23 cellular contexts compared by ENCODE assay signal in the genomic region with DNA sequence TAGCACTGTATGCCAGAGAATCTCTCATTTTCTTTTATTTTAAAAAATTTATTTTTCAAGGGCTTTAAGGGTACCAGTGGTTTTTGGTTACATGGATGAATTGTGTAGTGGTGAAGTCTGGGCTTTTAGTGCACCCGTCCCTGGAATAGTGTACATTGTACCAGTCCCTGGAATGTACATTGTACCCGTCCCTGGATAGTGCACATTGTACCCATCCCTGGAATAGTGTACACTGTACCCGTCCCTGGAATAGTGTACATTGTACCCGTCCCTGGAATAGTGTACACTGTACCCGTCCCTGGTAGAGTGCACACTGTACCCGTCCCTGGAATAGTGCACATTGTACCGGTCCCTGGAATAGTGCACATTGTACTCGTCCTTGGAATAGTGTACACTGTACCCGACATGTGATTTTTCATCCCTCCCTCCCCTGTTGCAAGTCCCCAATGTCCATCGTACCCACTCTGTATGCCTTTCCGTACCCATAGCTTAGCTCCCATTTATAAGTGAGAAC. TPM values are rescaled to one million over a fixed set of nuclear protein-coding genes. Genes with fewer than 3 reads are reported as not detected.
"Had no signal": no experiment of that assay in that cellular context is flagged by ENCODE, and none has a peak within 500 bp of the region (broad histone marks: within the 10 kb centered on the region; RNA-seq: fewer than 3 reads in every experiment).

No MANE protein-coding gene starts in this region.

- H3K4me3 Mint-ChIP-seq: activated CD4-positive, alpha-beta T cell treated with anti-CD3 and anti-CD28 coated beads, Interleukin-2, amount 10 ng/mL, durations not matched to agents 24 days and 14 days; activated naive CD4-positive, alpha-beta T cell treated with anti-CD3 and anti-CD28 coated beads for 36 hours; activated naive CD8-positive, alpha-beta T cell; activated T-helper 17 cell treated with anti-CD3 and anti-CD28 coated beads, Interleukin-2, amount 50 U/mL, for 72 hours; T-helper 1 cell treated with Interleukin-12 subunit alpha and Interleukin-12 subunit beta and Interleukin-4 antibody, amounts not matched to agents 30 μg/mL and 1 μg/mL, for 36 hours; WTC11 had no signal

- DNase-seq: activated CD4-positive, alpha-beta T cell treated with anti-CD3 and anti-CD28 coated beads for 1 hour; activated CD4-positive, alpha-beta T cell treated with anti-CD3 and anti-CD28 coated beads, Interleukin-2, amount 10 ng/mL, durations not matched to agents 24 days and 14 days; activated CD4-positive, alpha-beta T cell treated with anti-CD3 and anti-CD28 coated beads, Interleukin-2, amount 50 U/mL, for 48 hours; activated gamma-delta T cell; activated naive CD4-positive, alpha-beta T cell treated with anti-CD3 and anti-CD28 coated beads for 36 hours; activated T-cell treated with anti-CD3 and anti-CD28 coated beads for 4 hours; activated T-cell treated with anti-CD3 and anti-CD28 coated beads, Interleukin-2, amount 50 U/mL, for 48 hours; brain microvascular endothelial cell; Karpas-422; NCI-H1105 treated with DMSO at 0.1 percent for 48 hours; NCI-H1436 treated with DMSO at 0.1 percent for 48 hours; Right ventricle myocardium superior; T-helper 9 cell had no signal

- ATAC-seq: activated T-helper 17 cell treated with anti-CD3 and anti-CD28 coated beads, Interleukin-2, amount 50 U/mL, for 72 hours; SK-N-SH treated with all-trans-retinoic acid at 6 μM for 48 hours had no signal

- H3K9me3 ChIP-seq: Peyer's patch, SJSA1 had no signal

- H3K4me3 ChIP-seq: cardiac muscle cell, Peyer's patch, SJSA1 had no signal

- H3K36me3 ChIP-seq: brain microvascular endothelial cell, cardiac muscle cell, Peyer's patch, SJSA1 had no signal

- H3K27ac Mint-ChIP-seq: activated CD4-positive, alpha-beta T cell treated with anti-CD3 and anti-CD28 coated beads, Interleukin-2, amount 10 ng/mL, durations not matched to agents 24 days and 14 days; activated naive CD4-positive, alpha-beta T cell treated with anti-CD3 and anti-CD28 coated beads for 36 hours; activated naive CD8-positive, alpha-beta T cell; activated T-helper 17 cell treated with anti-CD3 and anti-CD28 coated beads, Interleukin-2, amount 50 U/mL, for 72 hours; T-helper 1 cell treated with Interleukin-12 subunit alpha and Interleukin-12 subunit beta and Interleukin-4 antibody, amounts not matched to agents 30 μg/mL and 1 μg/mL, for 36 hours; WTC11 had no signal

- H3K27me3 Mint-ChIP-seq: activated naive CD8-positive, alpha-beta T cell; activated T-helper 17 cell treated with anti-CD3 and anti-CD28 coated beads, Interleukin-2, amount 50 U/mL, for 72 hours had no signal

- H3K4me1 ChIP-seq: Peyer's patch, SJSA1 had no signal

- H3K9me3 Mint-ChIP-seq: activated T-helper 17 cell treated with anti-CD3 and anti-CD28 coated beads, Interleukin-2, amount 50 U/mL, for 72 hours had no signal

- H3K27me3 ChIP-seq: brain microvascular endothelial cell, cardiac muscle cell, Peyer's patch, SJSA1 had no signal

- H3K27ac ChIP-seq: brain microvascular endothelial cell, cardiac muscle cell, Peyer's patch, RWPE1, SJSA1 had no signal

RNA-seq across cellular contexts. Expression of a gene that starts 56.1 kb away (rescaled TPM):
- total RNA-seq: activated CD4-positive, alpha-beta T cell treated with anti-CD3 and anti-CD28 coated beads, Interleukin-2, amount 10 ng/mL, durations not matched to agents 24 days and 14 days; activated naive CD4-positive, alpha-beta T cell treated with anti-CD3 and anti-CD28 coated beads for 36 hours; activated T-helper 17 cell treated with anti-CD3 and anti-CD28 coated beads, Interleukin-2, amount 50 U/mL, for 72 hours; cardiac muscle cell; Peyer's patch; Right ventricle myocardium superior; SJSA1 had no signal
- polyA plus RNA-seq: adipose tissue, cardiac muscle cell had no signal
